ENCODE assay signal across 8 cellular contexts in the genomic region with DNA sequence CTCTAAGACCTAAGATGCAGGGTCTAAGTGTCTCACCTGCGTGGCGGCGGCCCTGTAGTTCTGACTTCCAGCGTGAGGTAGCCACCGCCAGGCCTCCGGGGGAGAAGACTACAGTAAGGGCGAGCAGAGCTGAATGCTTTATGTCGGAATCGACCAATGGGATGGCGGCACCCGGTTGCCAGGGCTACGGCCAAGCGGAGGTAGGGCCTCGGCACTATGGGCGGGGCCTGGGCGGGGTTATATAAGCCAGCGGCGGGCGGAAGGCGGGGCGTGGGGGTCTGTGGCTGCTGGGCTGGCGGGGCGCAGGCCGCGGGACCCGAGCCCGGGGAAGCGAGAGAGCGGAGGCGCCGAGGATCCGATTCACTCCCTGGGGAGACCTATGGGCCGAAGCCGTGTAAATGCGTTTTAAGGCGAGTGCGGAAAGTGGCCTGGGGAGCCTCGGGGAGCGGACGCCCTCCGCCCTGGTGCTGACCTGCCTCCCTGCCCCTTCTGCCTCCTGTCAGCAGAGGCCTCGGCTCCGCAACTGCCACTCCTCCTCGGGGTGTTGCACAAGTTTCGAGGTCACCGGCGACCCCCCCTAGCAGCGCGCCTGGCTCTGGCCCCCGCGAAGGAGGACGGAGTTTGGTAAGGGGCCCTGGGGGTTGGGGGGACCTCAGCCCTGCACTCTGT. TPM values are rescaled to one million over a fixed set of nuclear protein-coding genes. Genes with fewer than 3 reads are reported as not detected.
DNase-seq lines count a peak whose midpoint lies in the region; ATAC-seq, FAIRE-seq and TF ChIP-seq lines count a peak whose summit lies in the region.

A gene (plus strand): TSS at position 269 of the 669 bp plus-strand sequence. CDS start 1,097 bp downstream, outside the sequence.

- H2AFZ ChIP-seq in Loucy (ENCODE audit: low read length), result peak within 1 kb of the TSS; percentile 86

- DNase-seq in EH (ENCODE audit: low read depth) (peak; percentile 96), H54 (ENCODE audit: insufficient read length, low spot score) (peak; percentile 91), RWPE2 (ENCODE audit: low spot score) (peak; percentile 94), foreskin keratinocyte (peak; percentile 68 to 87), neural crest cell (ENCODE audit: low read depth, low spot score) (peak; percentile 99)
- peak; percentile 95 for DNase-seq in activated gamma-delta T cell treated with anti-CD3 and anti-CD28 coated beads, Interleukin-2, amount 50 U/mL, for 16 hours (ENCODE audit: low read depth)
- peak; percentile 95 to 96 for DNase-seq in stimulated activated naive CD8-positive, alpha-beta T cell treated with anti-CD3 and anti-CD28 coated beads, Interleukin-15, amount 100 ng/mL, for 72 hours

- H3K79me2 ChIP-seq in Loucy (ENCODE audit: insufficient read depth, low read length), result no peaks in the 10 kb centered on the region

- H3K4me2 ChIP-seq in Loucy (ENCODE audit: low read depth, low read length, poor library complexity, severe bottlenecking), result peak within 1 kb of the TSS; percentile 87

- H3K9me2 ChIP-seq in Loucy (replicated peaks; ENCODE audit: low read depth, low read length), result no peaks in the 10 kb centered on the region

- no peaks in the 10 kb centered on the region for H3K36me3 ChIP-seq in Loucy (ENCODE audit: insufficient read depth, low read length)
- no peaks in the 10 kb centered on the region for H3K36me3 ChIP-seq in RWPE2 (ENCODE audit: low read depth)

- H3K9me3 ChIP-seq in Loucy (ENCODE audit: insufficient read depth, low read depth, low read length), result no peaks in the 10 kb centered on the region
- H3K9me3 ChIP-seq in RWPE2 (ENCODE audit: severe bottlenecking), result no peaks in the 10 kb centered on the region

- H3K27me3 Mint-ChIP-seq in neural crest cell (ENCODE audit: low read depth), result peaks cover 17% of the 10 kb centered on the region
- no peaks in the 10 kb centered on the region for H3K27me3 Mint-ChIP-seq in stimulated activated naive CD8-positive, alpha-beta T cell treated with anti-CD3 and anti-CD28 coated beads, Interleukin-15, amount 100 ng/mL, for 72 hours

- H3K4me3 ChIP-seq in Loucy (ENCODE audit: low read length, poor library complexity, severe bottlenecking), result peak within 1 kb of the TSS; percentile 72
- peak within 1 kb of the TSS; percentile 49 for H3K4me3 ChIP-seq in RWPE2 (ENCODE audit: severe bottlenecking)

- peak; percentile 36 for FAIRE-seq in H54 (lab: Jason Lieb, UNC)

- TF ChIP-seq CTCF in Loucy (conservative IDR thresholded peaks at IDR 0.05; ENCODE audit: low read length), result no peak
- TF ChIP-seq CTCF in RWPE2 (IDR thresholded peaks at IDR 0.05; ENCODE audit: poor library complexity, severe bottlenecking), result no peak
- TF ChIP-seq CTCF in foreskin keratinocyte (conservative IDR thresholded peaks at IDR 0.05), result no peak
- TF ChIP-seq CTCF in neural crest cell (conservative IDR thresholded peaks at IDR 0.05), result peak; percentile 27

- peaks cover 27% of the 10 kb centered on the region for H3K4me1 Mint-ChIP-seq in neural crest cell
- peaks cover 35% of the 10 kb centered on the region for H3K4me1 Mint-ChIP-seq in stimulated activated naive CD8-positive, alpha-beta T cell treated with anti-CD3 and anti-CD28 coated beads, Interleukin-15, amount 100 ng/mL, for 72 hours

- peak within 1 kb of the TSS; percentile 42 for H3K9ac ChIP-seq in Loucy (ENCODE audit: low read depth, low read length, poor library complexity, severe bottlenecking)

- H3F3A ChIP-seq in Loucy (ENCODE audit: low read depth), result no peaks in the 10 kb centered on the region

- H3K27me3 ChIP-seq in Loucy (ENCODE audit: insufficient read depth, low read length, poor library complexity, severe bottlenecking) (peaks cover 9% of the 10 kb centered on the region), RWPE2 (ENCODE audit: insufficient read depth, poor library complexity, severe bottlenecking) (no peaks in the 10 kb centered on the region), foreskin keratinocyte (no peaks in the 10 kb centered on the region)

- H3K36me3 Mint-ChIP-seq in neural crest cell (ENCODE audit: low read depth), result no peaks in the 10 kb centered on the region

- no peak within 1 kb of the TSS for H3K27ac ChIP-seq in RWPE2 (ENCODE audit: poor library complexity, severe bottlenecking)
- H3K27ac ChIP-seq in foreskin keratinocyte, result no peak within 1 kb of the TSS

- peak within 1 kb of the TSS; percentile 73 for H3K4me3 Mint-ChIP-seq in neural crest cell
- H3K4me3 Mint-ChIP-seq in stimulated activated naive CD8-positive, alpha-beta T cell treated with anti-CD3 and anti-CD28 coated beads, Interleukin-15, amount 100 ng/mL, for 72 hours, result peak within 1 kb of the TSS; percentile 79 to 90

- peak; percentile 93 for TF ChIP-seq POLR2A in H54 (IDR thresholded peaks at IDR 0.05; ENCODE audit: low read depth, low read length)

- no peaks in the 10 kb centered on the region for H4K20me1 ChIP-seq in Loucy (ENCODE audit: insufficient read depth, low read length, poor library complexity, severe bottlenecking)

- peak within 1 kb of the TSS; percentile 46 for H3K27ac Mint-ChIP-seq in neural crest cell (ENCODE audit: unreplicated experiment)
- peak within 1 kb of the TSS; percentile 78 to 92 for H3K27ac Mint-ChIP-seq in stimulated activated naive CD8-positive, alpha-beta T cell treated with anti-CD3 and anti-CD28 coated beads, Interleukin-15, amount 100 ng/mL, for 72 hours

- peaks cover 4% of the 10 kb centered on the region for H3K4me1 ChIP-seq in Loucy (ENCODE audit: insufficient read depth, low read length, poor library complexity, severe bottlenecking)
- no peaks in the 10 kb centered on the region for H3K4me1 ChIP-seq in RWPE2 (ENCODE audit: insufficient read depth, poor library complexity, severe bottlenecking)
- no peaks in the 10 kb centered on the region for H3K4me1 ChIP-seq in foreskin keratinocyte

- ATAC-seq in RWPE2 (ENCODE audit: low read depth) (peak; percentile 97), foreskin keratinocyte (peak; percentile 99)
- ATAC-seq in stimulated activated naive CD8-positive, alpha-beta T cell treated with anti-CD3 and anti-CD28 coated beads, Interleukin-15, amount 100 ng/mL, for 72 hours, result peak; percentile 100

- H3K9me3 Mint-ChIP-seq in neural crest cell, result no peaks in the 10 kb centered on the region
- no peaks in the 10 kb centered on the region for H3K9me3 Mint-ChIP-seq in stimulated activated naive CD8-positive, alpha-beta T cell treated with anti-CD3 and anti-CD28 coated beads, Interleukin-15, amount 100 ng/mL, for 72 hours

RNA-seq across cellular contexts. Expression of the gene that starts here (rescaled TPM):
- 2.4 and 4.8 TPM in 2 replicates for total RNA-seq in foreskin keratinocyte
- 3.1 and 3.4 TPM in 2 replicates for polyA plus RNA-seq in foreskin keratinocyte
- total RNA-seq in neural crest cell, result 8.1 and 9.7 TPM in 2 replicates
